ENCODE assay signal across 8 cellular contexts in genomic region chr10:71726673-71727428, GRCh38. TPM values are rescaled to one million over a fixed set of nuclear protein-coding genes. Genes with fewer than 3 reads are reported as not detected.
DNase-seq lines count a peak whose midpoint lies in the region; ATAC-seq and TF ChIP-seq lines count a peak whose summit lies in the region.

No MANE protein-coding gene starts in this region.

- H3K9me3 ChIP-seq in breast epithelium (no peaks in the 10 kb centered on the region), prostate gland (no peaks in the 10 kb centered on the region)

- POLR2A ChIA-PET in MCF 10A (lab: Yijun Ruan, JAX): interaction anchor here (0.7 kb wide), 1 partner anchor 40 kb away, joined by 4 read pairs; no protein-coding TSS in a partner anchor

- CTCF ChIA-PET in MCF 10A (lab: Yijun Ruan, JAX): interaction anchor here (0.7 kb wide), 1 partner anchor 73 kb away, joined by 3 read pairs; no protein-coding TSS in a partner anchor

- DNase-seq in breast epithelium (ENCODE audit: low spot score in 2 of 2) (no peak), MCF 10A (ENCODE audit: unreplicated experiment) (no peak), prostate gland (ENCODE audit: low spot score) (no peak), midbrain (lab: John Stamatoyannopoulos, UW) (no peak), C1 segment of cervical spinal cord (lab: John Stamatoyannopoulos, UW) (no peak), GM19240 (ENCODE audit: insufficient read length, low spot score) (no peak)
- peak; percentile 44 for DNase-seq in activated naive CD4-positive, alpha-beta T cell treated with anti-CD3 and anti-CD28 coated beads, Interleukin-2, amount 50 U/mL, for 16 hours

- BruUV-seq in MCF 10A (replicated peaks; lab: Mats Ljungman, UMichigan): no TSS peak

- H3K27me3 ChIP-seq in breast epithelium: no peaks in the 10 kb centered on the region
- no peaks in the 10 kb centered on the region for H3K27me3 ChIP-seq in prostate gland (replicated peaks; ENCODE audit: insufficient read depth)

- H3K27ac Mint-ChIP-seq in MCF 10A (ENCODE audit: low read depth, unreplicated experiment): no peak overlapping the region

- TF ChIP-seq POLR2A in breast epithelium (IDR thresholded peaks at IDR 0.05) (no peak), prostate gland (IDR thresholded peaks at IDR 0.05) (no peak)

- no peaks in the 10 kb centered on the region for H3K36me3 Mint-ChIP-seq in MCF 10A (ENCODE audit: insufficient read depth, unreplicated experiment)

- peak; percentile 34 for ATAC-seq in HG03439 (IDR thresholded peaks at IDR 0.05; ENCODE audit: unreplicated experiment)

- WGBS in prostate gland: 83% methylated on average over 15 of the region's 15 CpGs

- no peak for TF ChIP-seq CTCF in breast epithelium (IDR thresholded peaks at IDR 0.05)
- no peak for TF ChIP-seq CTCF in MCF 10A (IDR thresholded peaks at IDR 0.05; ENCODE audit: unreplicated experiment)
- TF ChIP-seq CTCF in prostate gland (IDR thresholded peaks at IDR 0.05): no peak

- H3K27ac ChIP-seq in breast epithelium: peak overlapping the region; percentile 80 to 89
- peak overlapping the region; percentile 8 to 58 for H3K27ac ChIP-seq in prostate gland

- H3K4me1 ChIP-seq in breast epithelium (peaks cover 11 to 24% of the 10 kb centered on the region in 2 donors), prostate gland (replicated peaks) (peaks cover 8% of the 10 kb centered on the region)

- no peak overlapping the region for H3K4me3 Mint-ChIP-seq in MCF 10A (ENCODE audit: unreplicated experiment)

- no peak overlapping the region for H3K4me3 ChIP-seq in breast epithelium
- H3K4me3 ChIP-seq in prostate gland: no peak overlapping the region

- intact Hi-C loops in breast epithelium (cut with DNase I; ENCODE audit: low total_unique reads) (no loop called here), MCF 10A (cut with micrococcal nuclease) (loop anchor here (5.0 kb wide), 2 partner anchors 40 to 85 kb away; no protein-coding TSS in a partner anchor), prostate gland (cut with DNase I) (no loop called here)

- no peaks in the 10 kb centered on the region for H3K9me3 Mint-ChIP-seq in MCF 10A (ENCODE audit: unreplicated experiment)

- no peaks in the 10 kb centered on the region for H3K36me3 ChIP-seq in breast epithelium
- no peaks in the 10 kb centered on the region for H3K36me3 ChIP-seq in prostate gland

- peaks cover 18% of the 10 kb centered on the region for H3K4me1 Mint-ChIP-seq in MCF 10A (ENCODE audit: insufficient read depth, unreplicated experiment)

- no peaks in the 10 kb centered on the region for H3K27me3 Mint-ChIP-seq in MCF 10A (ENCODE audit: insufficient read depth, unreplicated experiment)

RNA-seq across cellular contexts. Expression of gene C10orf105, which starts 7.3 kb away (rescaled TPM):
- total RNA-seq in breast epithelium (under 1 TPM in 2 of 3 donors, not detected in 1; under 0.01 to 0.29 TPM), MCF 10A (2022) (not detected in 2 replicates), prostate gland (under 1 TPM in 1 of 2 donors, not detected in 1; 0.11 TPM)

RNA-seq across cellular contexts. Expression of gene VSIR, which starts 46.5 kb away (rescaled TPM):
- total RNA-seq in breast epithelium (10 to 100 TPM; 33.4 to 58.7 (median 34.7) TPM), MCF 10A (2022) (3.6 and 7.0 TPM in 2 replicates), prostate gland (10 to 100 TPM; 23.1 to 40.2 TPM)
